Comparison of ENCODE assay signal across 27 cellular contexts in the genomic region with DNA sequence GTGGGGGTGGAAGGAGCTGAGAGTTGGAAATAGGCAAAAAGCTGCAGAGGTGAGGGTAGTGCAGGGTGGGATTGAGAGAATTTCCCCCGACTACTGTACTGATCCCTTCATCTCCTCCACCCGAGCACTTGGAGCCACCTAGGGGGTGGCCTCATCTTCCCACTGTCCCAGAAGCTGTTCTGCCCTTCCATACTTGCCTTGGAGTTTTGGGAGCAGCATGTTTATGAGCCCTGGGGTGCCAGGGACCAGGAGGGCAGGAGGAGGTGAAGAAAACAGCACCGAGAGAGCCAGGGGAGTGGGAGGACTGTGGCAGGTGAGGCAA.
"Had no signal": no experiment of that assay in that cellular context is flagged by ENCODE, and none has a peak within 500 bp of the region (broad histone marks: within the 10 kb centered on the region; RNA-seq: fewer than 3 reads in every experiment).

No MANE protein-coding gene starts in this region.

- H3K4me3 ChIP-seq: dorsolateral prefrontal cortex, esophagus muscularis mucosa, gastrocnemius medialis, heart right ventricle, mucosa of descending colon, neural progenitor cell, prostate gland, testis, tibial nerve, upper lobe of right lung, vagina had no signal

- H3K36me3 Mint-ChIP-seq: natural killer cell, neural progenitor cell had no signal

- H3K27ac Mint-ChIP-seq: immature natural killer cell; natural killer cell; neural progenitor cell; stimulated activated naive B cell treated with anti-CD40 and anti-IgM and Interleukin-4, amounts not matched to agents 10 μg/mL and 1 μg/mL and 100 μg/mL, for 72 hours; stimulated activated naive CD8-positive, alpha-beta T cell treated with anti-CD3 and anti-CD28 coated beads, Interleukin-15, amount 100 ng/mL, for 72 hours had no signal

- H3K9me3 Mint-ChIP-seq: immature natural killer cell; natural killer cell; neural progenitor cell; stimulated activated naive B cell treated with anti-CD40 and anti-IgM and Interleukin-4, amounts not matched to agents 10 μg/mL and 1 μg/mL and 100 μg/mL, for 72 hours; stimulated activated naive CD8-positive, alpha-beta T cell treated with anti-CD3 and anti-CD28 coated beads, Interleukin-15, amount 100 ng/mL, for 72 hours had no signal

- H3K4me1 Mint-ChIP-seq: immature natural killer cell, natural killer cell, neural progenitor cell had no signal

- ATAC-seq: gastrocnemius medialis; heart right ventricle; left ventricle myocardium superior; natural killer cell; sciatic nerve; stimulated activated naive B cell treated with anti-CD40 and anti-IgM and Interleukin-4, amounts not matched to agents 10 μg/mL and 1 μg/mL and 100 μg/mL, for 72 hours; stimulated activated naive CD8-positive, alpha-beta T cell treated with anti-CD3 and anti-CD28 coated beads, Interleukin-15, amount 100 ng/mL, for 72 hours had no signal

- H3K4me1 ChIP-seq: esophagus muscularis mucosa, gastrocnemius medialis, heart right ventricle, neural progenitor cell, parathyroid adenoma, prostate gland, testis, tibial nerve, upper lobe of right lung, vagina had no signal

- H3K36me3 ChIP-seq: esophagus muscularis mucosa, gastrocnemius medialis, heart right ventricle, neural progenitor cell, prostate gland, tibial nerve, upper lobe of right lung, vagina had no signal

- H3K27ac ChIP-seq: dorsolateral prefrontal cortex, epithelial cell of prostate, esophagus muscularis mucosa, gastrocnemius medialis, heart right ventricle, neural progenitor cell, parathyroid adenoma, prostate gland, testis, tibial nerve, upper lobe of right lung, vagina had no signal

- H3K4me3 Mint-ChIP-seq: immature natural killer cell; natural killer cell; neural progenitor cell; stimulated activated naive B cell treated with anti-CD40 and anti-IgM and Interleukin-4, amounts not matched to agents 10 μg/mL and 1 μg/mL and 100 μg/mL, for 72 hours; stimulated activated naive CD8-positive, alpha-beta T cell treated with anti-CD3 and anti-CD28 coated beads, Interleukin-15, amount 100 ng/mL, for 72 hours had no signal

- H3K27me3 ChIP-seq: esophagus muscularis mucosa, gastrocnemius medialis, heart right ventricle, testis, tibial nerve, upper lobe of right lung, vagina had no signal

- DNase-seq: cortex of kidney; dorsolateral prefrontal cortex; effector memory CD4-positive, alpha-beta T cell; gastrocnemius medialis; heart right ventricle; immature natural killer cell; left colon; left ventricle myocardium superior; mammary epithelial cell; mucosa of descending colon; natural killer cell; occipital lobe; retina; stimulated activated CD4-positive, alpha-beta T cell treated with anti-CD3 and anti-CD28 coated beads, Interleukin-2, amount 100 ng/mL, for 24 hours; stimulated activated CD4-positive, alpha-beta T cell treated with anti-CD3 and anti-CD28 coated beads, Interleukin-4, amount 100 ng/mL, for 4 hours; stimulated activated naive B cell treated with anti-CD40 and anti-IgM and Interleukin-4, amounts not matched to agents 10 μg/mL and 1 μg/mL and 100 μg/mL, for 72 hours; stimulated activated naive CD8-positive, alpha-beta T cell treated with anti-CD3 and anti-CD28 coated beads, Interleukin-15, amount 100 ng/mL, for 72 hours; testis; upper lobe of right lung had no signal

- H3K9me3 ChIP-seq: esophagus muscularis mucosa, gastrocnemius medialis, heart right ventricle, mucosa of descending colon, prostate gland, testis, tibial nerve, upper lobe of right lung, vagina had no signal
